1 cellular context compared by ENCODE assay signal in genomic region chr11:110389946-110390345, GRCh38.
TF ChIP-seq lines count a peak whose summit lies in the region.

No MANE protein-coding gene starts in this region.

TF ChIP-seq in K562, 482 proteins besides CTCF, POLR2A, EP300 and RAD21:
- TF ChIP-seq RREB1 (CRISPR knock-in tag; IDR thresholded peaks at IDR 0.05): no peak
- TF ChIP-seq ZNF316 (IDR thresholded peaks at IDR 0.05): peak; percentile 48
